Comparison of ENCODE assay signal across 32 cellular contexts in the genomic region with DNA sequence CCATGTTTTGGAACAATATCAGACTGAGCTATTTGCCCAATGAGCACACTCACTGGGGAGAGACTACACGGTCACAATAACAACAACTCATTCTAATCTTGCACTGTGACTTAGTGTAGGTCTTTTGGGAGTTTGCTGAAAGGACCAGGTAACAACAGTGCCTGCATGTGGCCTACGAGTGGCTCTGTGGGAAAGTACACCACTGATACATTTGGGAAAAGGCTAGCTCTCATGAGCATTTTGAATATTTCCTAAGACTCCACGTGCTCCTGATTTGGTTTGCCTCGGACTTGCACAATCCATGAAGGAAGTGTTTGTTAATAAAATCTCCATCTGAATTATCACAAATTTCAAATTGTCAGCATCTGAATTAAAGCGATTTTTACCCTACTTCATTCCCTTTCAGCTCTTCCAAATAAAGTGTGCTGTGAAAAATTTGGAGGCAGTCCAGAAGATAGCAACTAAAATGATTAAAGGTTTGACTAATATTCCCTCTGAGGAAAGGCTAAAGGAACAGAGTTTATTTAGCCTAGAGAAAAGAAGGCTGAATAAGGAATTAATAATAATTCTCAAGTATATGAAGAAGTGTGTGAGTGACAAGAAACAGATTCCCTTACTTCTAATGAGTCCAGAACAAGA.
"Had no signal": no experiment of that assay in that cellular context is flagged by ENCODE, and none has a peak within 500 bp of the region (broad histone marks: within the 10 kb centered on the region; RNA-seq: fewer than 3 reads in every experiment).

No MANE protein-coding gene starts in this region.

- DNase-seq: activated CD4-positive, alpha-beta T cell treated with anti-CD3 and anti-CD28 coated beads for 48 hours; activated CD4-positive, alpha-beta T cell treated with anti-CD3 and anti-CD28 coated beads, Interleukin-2, amount 50 U/mL, for 48 hours; activated CD8-positive, alpha-beta memory T cell treated with anti-CD3 and anti-CD28 coated beads for 24 hours; activated gamma-delta T cell; activated naive CD4-positive, alpha-beta T cell treated with anti-CD3 and anti-CD28 coated beads, Interleukin-2, amount 10 ng/mL, durations not matched to agents 7 days and 5 days; activated naive CD8-positive, alpha-beta T cell treated with anti-CD3 and anti-CD28 coated beads, Interleukin-2, amount 10 ng/mL, durations not matched to agents 7 days and 5 days; activated T-cell treated with anti-CD3 and anti-CD28 coated beads, Interleukin-2, amount 50 U/mL, for 1 hour; amniotic stem cell; effector CD8-positive, alpha-beta T cell; foreskin fibroblast; islet precursor cell; midbrain; naive thymus-derived CD8-positive, alpha-beta T cell; posterior cingulate gyrus; right lobe of liver; stimulated activated CD4-positive, alpha-beta T cell treated with anti-CD3 and anti-CD28 coated beads, Interleukin-12 subunit alpha, Interleukin-12 subunit beta, amount 100 ng/mL, for 4 hours; stimulated activated CD4-positive, alpha-beta T cell treated with anti-CD3 and anti-CD28 coated beads, Interleukin-4, amount 100 ng/mL, for 24 hours; substantia nigra; T-helper 17 cell; T1000; thyroid gland; upper lobe of left lung; WERI-Rb-1 had no signal

- ATAC-seq: activated CD4-positive, CD25-positive, alpha-beta regulatory T cell treated with anti-CD3 and anti-CD28 coated beads, Interleukin-2, amount 50 U/mL, for 24 hours; naive thymus-derived CD8-positive, alpha-beta T cell; right lobe of liver; SK-N-SH treated with all-trans-retinoic acid at 6 μM for 48 hours; stimulated activated effector memory CD8-positive, alpha-beta T cell treated with anti-CD3 and anti-CD28 coated beads, Interleukin-12 subunit alpha, Interleukin-12 subunit beta, amount 100 ng/mL, for 72 hours; T-helper 17 cell had no signal

- H3K4me1 ChIP-seq: breast epithelium, right lobe of liver, thyroid gland, upper lobe of left lung, vagina had no signal

- H3K36me3 ChIP-seq: breast epithelium, right lobe of liver, thyroid gland, upper lobe of left lung, vagina, WERI-Rb-1 had no signal

- H3K27ac ChIP-seq: breast epithelium, epithelial cell of prostate, right lobe of liver, skin epidermis, thyroid gland, upper lobe of left lung, vagina, WERI-Rb-1 had no signal

- H3K27me3 ChIP-seq: breast epithelium, right lobe of liver, thyroid gland, upper lobe of left lung, vagina had no signal

- H3K4me3 ChIP-seq: breast epithelium, right lobe of liver, skin epidermis, thyroid gland, upper lobe of left lung, vagina had no signal

- FAIRE-seq: colon, endometrium had no signal

- H3K9me3 ChIP-seq: breast epithelium, right lobe of liver, thyroid gland, upper lobe of left lung, vagina had no signal
